In genomic region chr15:60660290-60661051, GRCh38 we compare ENCODE assay signal across 8 cellular contexts.
DNase-seq lines count a peak whose midpoint lies in the region; ATAC-seq and TF ChIP-seq lines count a peak whose summit lies in the region.

No MANE protein-coding gene starts in this region.

- no peak overlapping the region for H3K4ac ChIP-seq in neuronal stem cell (ENCODE audit: low read length)

- no peak overlapping the region for H2AFZ ChIP-seq in neuronal stem cell (ENCODE audit: low read length)

- H3K4me2 ChIP-seq in neuronal stem cell (ENCODE audit: insufficient read depth, low read length, poor library complexity, severe bottlenecking), result no peak overlapping the region

- WGBS in neuronal stem cell (ENCODE audit: extremely low coverage in 2 of 2, insufficient read length in 2 of 2, insufficient replicate concordance in 1 of 2), 2 donors, result no CpG with 5 or more reads among the region's 4 CpGs

- no peak for TF ChIP-seq CTCF in coronary artery (IDR thresholded peaks at IDR 0.05)

- no peak overlapping the region for H2BK12ac ChIP-seq in neuronal stem cell (ENCODE audit: low read length)

- DNase-seq in AG20443 (ENCODE audit: low spot score) (peak; percentile 86), GM19240 (ENCODE audit: insufficient read length, low spot score) (peak; percentile 21), coronary artery (ENCODE audit: low spot score) (no peak), neuronal stem cell (ENCODE audit: low spot score) (no peak), T1000 (lab: John Stamatoyannopoulos, UW) (no peak)

- H2BK15ac ChIP-seq in neuronal stem cell (ENCODE audit: low read length), result no peak overlapping the region

- no peaks in the 10 kb centered on the region for H3K9me3 ChIP-seq in neuronal stem cell (replicated peaks in 1 of 2; ENCODE audit: control insufficient read depth in 2 of 2, insufficient read depth in 1 of 2, low read depth in 1 of 2, low read length in 2 of 2)

- H3K18ac ChIP-seq in neuronal stem cell (ENCODE audit: low read length), result no peak overlapping the region

- H3K14ac ChIP-seq in neuronal stem cell (ENCODE audit: low read length), result no peak overlapping the region

- H3K27ac ChIP-seq in coronary artery, result peak overlapping the region; percentile 8 to 72
- H3K27ac ChIP-seq in rectal smooth muscle tissue (ENCODE audit: low read depth, low read length), result peak overlapping the region; percentile 72
- H3K27ac ChIP-seq in neuronal stem cell (replicated peaks; ENCODE audit: low read length), result no peak overlapping the region

- no peaks in the 10 kb centered on the region for H3K4me1 ChIP-seq in rectal smooth muscle tissue (ENCODE audit: control insufficient read depth, insufficient read depth, low read length)
- peaks cover 2 to 3% of the 10 kb centered on the region in 2 donors for H3K4me1 ChIP-seq in neuronal stem cell (ENCODE audit: control insufficient read depth in 2 of 2, insufficient read depth in 1 of 2, low read depth in 1 of 2, low read length in 2 of 2)

- no peak overlapping the region for H4K8ac ChIP-seq in neuronal stem cell (ENCODE audit: low read depth, low read length)

- H3K23ac ChIP-seq in neuronal stem cell (ENCODE audit: low read depth, low read length, poor library complexity), result no peak overlapping the region

- no peak overlapping the region for H3K9ac ChIP-seq in rectal smooth muscle tissue (ENCODE audit: low read length)
- H3K9ac ChIP-seq in neuronal stem cell (ENCODE audit: low read depth, low read length, poor library complexity), result no peak overlapping the region

- peak overlapping the region; percentile 51 for H3K4me3 ChIP-seq in coronary artery
- H3K4me3 ChIP-seq in rectal smooth muscle tissue (ENCODE audit: low read length), result no peak overlapping the region
- no peak overlapping the region for H3K4me3 ChIP-seq in neuronal stem cell (ENCODE audit: low read length in 2 of 2)

- H3K79me1 ChIP-seq in neuronal stem cell (ENCODE audit: low read depth, low read length), result no peaks in the 10 kb centered on the region

- H2BK5ac ChIP-seq in neuronal stem cell (ENCODE audit: low read length), result no peak overlapping the region

- no peak overlapping the region for H2AK5ac ChIP-seq in neuronal stem cell (ENCODE audit: low read depth, low read length)

- H3K36me3 ChIP-seq in rectal smooth muscle tissue (ENCODE audit: control insufficient read depth, insufficient read depth, low read length) (no peaks in the 10 kb centered on the region), neuronal stem cell (replicated peaks in 1 of 2; ENCODE audit: control insufficient read depth in 2 of 2, insufficient read depth in 2 of 2, low read length in 2 of 2) (no peaks in the 10 kb centered on the region)

- no peak overlapping the region for H2BK120ac ChIP-seq in neuronal stem cell (ENCODE audit: low read depth, low read length)

- H3K27me3 ChIP-seq in rectal smooth muscle tissue (ENCODE audit: control insufficient read depth, insufficient read depth, low read length) (no peaks in the 10 kb centered on the region), neuronal stem cell (ENCODE audit: control insufficient read depth in 3 of 3, insufficient read depth in 3 of 3, low read depth in 1 of 3, low read length in 3 of 3) (no peaks in the 10 kb centered on the region)

- H4K91ac ChIP-seq in neuronal stem cell (ENCODE audit: low read depth, low read length, poor library complexity), result no peak overlapping the region

- ATAC-seq in HG03354 (IDR thresholded peaks at IDR 0.05; ENCODE audit: poor library complexity, severe bottlenecking, unreplicated experiment), result peak; percentile 89
- ATAC-seq in GM19397 (IDR thresholded peaks at IDR 0.05; ENCODE audit: unreplicated experiment), result no peak

Comparison
In these comparisons a context has a peak if more than half of its experiments do, and no peak if none do; other contexts are left out.
1. DNase-seq: peak in AG20443 (single experiment) and GM19240 (single experiment); none in coronary artery (single experiment), neuronal stem cell (single experiment) and T1000 (single experiment).